Comparison of ENCODE assay signal across 8 cellular contexts in the genomic region with DNA sequence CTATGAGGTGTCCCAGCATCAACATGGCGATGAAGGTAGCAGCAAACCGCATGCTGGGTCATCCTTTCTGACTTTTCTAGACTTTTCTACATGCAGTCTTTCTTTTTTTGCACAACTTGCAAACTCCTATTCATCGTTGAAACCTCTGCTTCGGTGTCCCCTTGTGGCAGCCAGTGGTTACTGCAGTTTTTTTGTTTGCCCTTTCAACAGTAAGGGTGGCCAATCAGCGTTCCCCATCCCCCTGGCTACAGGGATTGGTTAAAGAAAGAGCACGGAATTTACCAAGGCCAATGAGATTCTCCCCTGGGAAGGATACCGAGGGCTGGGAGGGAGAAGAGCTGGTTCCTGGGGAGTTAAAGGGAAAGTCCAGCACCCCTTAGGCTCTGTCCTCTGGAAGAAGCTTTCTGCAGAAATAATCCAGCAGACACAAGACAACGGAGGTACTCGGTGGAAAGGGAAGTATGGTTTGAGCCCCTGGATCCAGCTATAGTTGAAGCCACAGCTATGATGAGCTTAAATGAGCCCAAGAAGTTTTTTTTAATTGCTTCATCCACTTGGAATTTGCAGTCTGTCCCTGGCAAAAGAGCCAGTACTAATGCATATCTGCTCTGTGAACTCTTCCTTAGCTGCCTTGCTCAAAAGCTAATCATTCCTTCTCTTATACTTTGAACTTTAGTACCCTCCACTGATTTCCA. TPM values are rescaled to one million over a fixed set of nuclear protein-coding genes. Genes with fewer than 3 reads are reported as not detected.
A peak's percentile ranks its signal among the peaks of the same experiment; 100 is the strongest.
DNase-seq lines count a peak whose midpoint lies in the region; ATAC-seq and TF ChIP-seq lines count a peak whose summit lies in the region.

No MANE protein-coding gene starts in this region.

- peak; percentile 97 for DNase-seq in CD1c-positive myeloid dendritic cell (ENCODE audit: extremely low spot score)
- peak; percentile 85 to 96 for DNase-seq in HL-60 (ENCODE audit: low read depth in 1 of 2, low spot score in 1 of 2)
- peak; percentile 100 for DNase-seq in NCI-H82 treated with DMSO at 0.1 percent for 48 hours (lab: John Stamatoyannopoulos, UW; ENCODE audit: unreplicated experiment)
- peak; percentile 92 for DNase-seq in activated CD4-positive, alpha-beta memory T cell treated with anti-CD3 and anti-CD28 coated beads, Interleukin-2, amount 10 ng/mL, durations not matched to agents 7 days and 5 days
- DNase-seq in effector CD8-positive, alpha-beta T cell (lab: John Stamatoyannopoulos, UW) = peak; percentile 80
- peak; percentile 96 for DNase-seq in lung (ENCODE audit: low spot score)
- DNase-seq in stimulated activated CD4-positive, alpha-beta T cell treated with anti-CD3 and anti-CD28 coated beads, TNF-alpha, amount 100 ng/mL, for 48 hours (ENCODE audit: low read depth in 3 of 3) = peak; percentile 65 to 82 (median 80)

- H3K27ac Mint-ChIP-seq in activated CD4-positive, alpha-beta memory T cell treated with anti-CD3 and anti-CD28 coated beads, Interleukin-2, amount 10 ng/mL, durations not matched to agents 7 days and 5 days = peak overlapping the region; percentile 48

- H3K4me1 Mint-ChIP-seq in activated CD4-positive, alpha-beta memory T cell treated with anti-CD3 and anti-CD28 coated beads, Interleukin-2, amount 10 ng/mL, durations not matched to agents 7 days and 5 days = peaks cover 22% of the 10 kb centered on the region

- H3K36me3 Mint-ChIP-seq in activated CD4-positive, alpha-beta memory T cell treated with anti-CD3 and anti-CD28 coated beads, Interleukin-2, amount 10 ng/mL, durations not matched to agents 7 days and 5 days (ENCODE audit: low read depth) = no peaks in the 10 kb centered on the region

- H3K4me3 ChIP-seq in HL-60 (replicated peaks; ENCODE audit: insufficient read depth, low read length) = no peak overlapping the region
- no peak overlapping the region for H3K4me3 ChIP-seq in lung

- H3K9me3 Mint-ChIP-seq in activated CD4-positive, alpha-beta memory T cell treated with anti-CD3 and anti-CD28 coated beads, Interleukin-2, amount 10 ng/mL, durations not matched to agents 7 days and 5 days = no peaks in the 10 kb centered on the region

- no peaks in the 10 kb centered on the region for H3K9me3 ChIP-seq in lung (ENCODE audit: control insufficient read depth in 2 of 2, insufficient read depth in 1 of 2, low read length in 1 of 2)

- peaks cover 0 to 1% of the 10 kb centered on the region in 2 donors for H3K4me1 ChIP-seq in lung (ENCODE audit: control insufficient read depth in 2 of 2, insufficient read depth in 2 of 2, low read length in 2 of 2)

- CTCF ChIA-PET in activated CD4-positive, alpha-beta memory T cell treated with anti-CD3 and anti-CD28 coated beads, Interleukin-2, amount 10 ng/mL, durations not matched to agents 7 days and 5 days (lab: Charles Lee) = interaction anchor here (0.6 to 7.8 kb wide), 44 partner anchors 8 to 1532 kb away, joined by 3 to 263 read pairs (median 4); a partner anchor contains a TSS

- no peaks in the 10 kb centered on the region for H3K27me3 Mint-ChIP-seq in activated CD4-positive, alpha-beta memory T cell treated with anti-CD3 and anti-CD28 coated beads, Interleukin-2, amount 10 ng/mL, durations not matched to agents 7 days and 5 days

- no peaks in the 10 kb centered on the region for H3K36me3 ChIP-seq in lung (ENCODE audit: control insufficient read depth in 2 of 2, insufficient read depth in 2 of 2, low read length in 2 of 2)

- H3K4me3 Mint-ChIP-seq in activated CD4-positive, alpha-beta memory T cell treated with anti-CD3 and anti-CD28 coated beads, Interleukin-2, amount 10 ng/mL, durations not matched to agents 7 days and 5 days = peak overlapping the region; percentile 47

- WGBS in lung, 2 donors = 2 to 3% methylated on average over 9 of the region's 9 CpGs

- peak; percentile 93 for ATAC-seq in GM19372 (IDR thresholded peaks at IDR 0.05; ENCODE audit: low read depth, unreplicated experiment)
- peak; percentile 98 for ATAC-seq in lung (ENCODE audit: insufficient read depth, low FRiP score)

- H3K27me3 ChIP-seq in HL-60 (ENCODE audit: insufficient read depth, poor library complexity, severe bottlenecking) (no peaks in the 10 kb centered on the region), lung (ENCODE audit: control insufficient read depth, insufficient read depth) (no peaks in the 10 kb centered on the region)

- H3K27ac ChIP-seq in HL-60 (replicated peaks) (no peak overlapping the region), lung (ENCODE audit: low read depth in 1 of 2, low read length in 1 of 2) (peak overlapping the region; percentile 55 to 65)

- POLR2A ChIA-PET in activated CD4-positive, alpha-beta memory T cell treated with anti-CD3 and anti-CD28 coated beads, Interleukin-2, amount 10 ng/mL, durations not matched to agents 7 days and 5 days (lab: Charles Lee) = interaction anchor here (0.7 to 25.3 kb wide), 10 partner anchors 9 to 93 kb away, joined by 3 to 1184 read pairs (median 4); a partner anchor contains a TSS

- TF ChIP-seq CTCF in HL-60 (IDR thresholded peaks at IDR 0.05; ENCODE audit: insufficient read depth, low read length) = peak; percentile 96
- peak; percentile 95 for TF ChIP-seq CTCF in lung (IDR thresholded peaks at IDR 0.05; ENCODE audit: control extremely low read depth, extremely low read depth)

RNA-seq across cellular contexts. Expression of a gene that starts 5.6 kb away (rescaled TPM):
- 100 to 1,000 TPM; 180 to 186 TPM for total RNA-seq in activated CD4-positive, alpha-beta memory T cell treated with anti-CD3 and anti-CD28 coated beads, Interleukin-2, amount 10 ng/mL, durations not matched to agents 7 days and 5 days
- 100 to 1,000 TPM in 1 of 2 donors, 10 to 100 TPM in 1; 67.7 to 114 TPM for total RNA-seq in lung
- 100 to 1,000 TPM; 114 to 217 TPM for polyA plus RNA-seq in lung

RNA-seq across cellular contexts. Expression of a gene that starts 11.9 kb away (rescaled TPM):
- total RNA-seq in activated CD4-positive, alpha-beta memory T cell treated with anti-CD3 and anti-CD28 coated beads, Interleukin-2, amount 10 ng/mL, durations not matched to agents 7 days and 5 days = 10 to 100 TPM; 42.7 to 44.0 TPM
- 10 to 100 TPM; 14.0 to 41.6 TPM for total RNA-seq in lung
- 10 to 100 TPM; 13.0 to 15.9 TPM for polyA plus RNA-seq in lung

RNA-seq across cellular contexts. Expression of a gene that starts 47.1 kb away (rescaled TPM):
- total RNA-seq in activated CD4-positive, alpha-beta memory T cell treated with anti-CD3 and anti-CD28 coated beads, Interleukin-2, amount 10 ng/mL, durations not matched to agents 7 days and 5 days = 100 to 1,000 TPM; 390 to 402 TPM
- total RNA-seq in lung = 100 to 1,000 TPM; 209 to 290 TPM
- polyA plus RNA-seq in lung = 100 to 1,000 TPM; 161 to 204 TPM

RNA-seq across cellular contexts. Expression of a gene that starts 54.2 kb away (rescaled TPM):
- total RNA-seq in activated CD4-positive, alpha-beta memory T cell treated with anti-CD3 and anti-CD28 coated beads, Interleukin-2, amount 10 ng/mL, durations not matched to agents 7 days and 5 days = 1 to 10 TPM; 1.6 to 1.7 TPM
- 1 to 10 TPM; 1.3 to 5.5 TPM for total RNA-seq in lung
- 1 to 10 TPM in 1 of 2 donors, under 1 TPM in 1; 0.69 to 5.2 TPM for polyA plus RNA-seq in lung

RNA-seq across cellular contexts. Expression of a gene that starts 57.5 kb away (rescaled TPM):
- not detected for total RNA-seq in activated CD4-positive, alpha-beta memory T cell treated with anti-CD3 and anti-CD28 coated beads, Interleukin-2, amount 10 ng/mL, durations not matched to agents 7 days and 5 days
- 10 to 100 TPM; 49.7 to 64.0 TPM for total RNA-seq in lung
- 100 to 1,000 TPM in 1 of 2 donors, 10 to 100 TPM in 1; 45.4 to 119 TPM for polyA plus RNA-seq in lung
